1 cellular context compared by ENCODE assay signal in the genomic region with DNA sequence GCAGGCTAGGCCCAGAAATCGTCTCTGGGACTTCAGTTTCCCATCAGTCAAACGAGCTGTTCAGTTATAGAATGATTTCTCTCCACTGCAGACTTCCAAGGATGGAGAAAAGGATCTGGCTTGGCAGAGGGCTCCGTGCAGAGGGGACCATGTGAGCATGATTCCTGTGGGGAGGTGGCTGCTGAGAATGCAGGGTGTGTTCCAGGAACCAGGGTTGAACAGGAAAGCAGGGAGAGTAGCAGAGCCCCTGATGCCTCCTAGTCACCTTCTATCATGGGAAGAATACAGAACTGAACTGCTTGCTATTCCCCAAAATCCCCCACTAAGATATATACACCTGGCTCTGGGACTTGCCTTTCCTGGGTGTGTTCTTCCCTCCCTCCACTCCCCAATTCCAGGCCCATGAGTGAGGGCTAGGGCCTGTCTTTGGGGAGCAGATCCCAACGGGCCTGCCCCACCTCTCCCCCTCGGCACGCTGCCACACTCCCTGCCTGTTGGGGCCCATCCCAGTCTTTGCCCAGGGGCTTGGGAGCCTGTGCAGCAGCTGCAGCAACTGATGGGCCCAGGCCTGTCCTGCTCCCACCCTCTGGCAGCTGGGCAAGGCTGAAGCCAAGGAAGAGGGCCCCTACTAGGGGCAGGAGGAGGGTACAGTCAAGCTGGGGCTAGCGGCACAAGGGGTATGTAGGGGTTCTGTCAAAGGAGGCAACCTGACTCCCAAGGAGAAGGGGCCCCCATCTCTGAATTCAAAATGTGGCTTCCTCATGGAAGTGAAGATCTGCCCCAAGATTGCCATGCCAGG.
TF ChIP-seq lines count a peak whose summit lies in the region.

No MANE protein-coding gene starts in this region.

TF ChIP-seq in endothelial cell of umbilical vein, 7 proteins besides CTCF, POLR2A, EP300 and RAD21:
- TF ChIP-seq, protein P1, sequence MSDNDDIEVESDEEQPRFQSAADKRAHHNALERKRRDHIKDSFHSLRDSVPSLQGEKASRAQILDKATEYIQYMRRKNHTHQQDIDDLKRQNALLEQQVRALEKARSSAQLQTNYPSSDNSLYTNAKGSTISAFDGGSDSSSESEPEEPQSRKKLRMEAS (IDR thresholded peaks at IDR 0.05; ENCODE audit: insufficient read depth, insufficient read length) = no peak
- no peak for TF ChIP-seq POLR2AphosphoS5 (IDR thresholded peaks at IDR 0.05; ENCODE audit: insufficient read depth, low read depth, low read length)
- no peak for TF ChIP-seq MYC (IDR thresholded peaks at IDR 0.05; ENCODE audit: low read depth, low read length)
- TF ChIP-seq JUN (IDR thresholded peaks at IDR 0.05; ENCODE audit: borderline replicate concordance, insufficient read depth, insufficient read length, low read depth) = no peak
